Comparison of ENCODE assay signal across 21 cellular contexts in the genomic region with DNA sequence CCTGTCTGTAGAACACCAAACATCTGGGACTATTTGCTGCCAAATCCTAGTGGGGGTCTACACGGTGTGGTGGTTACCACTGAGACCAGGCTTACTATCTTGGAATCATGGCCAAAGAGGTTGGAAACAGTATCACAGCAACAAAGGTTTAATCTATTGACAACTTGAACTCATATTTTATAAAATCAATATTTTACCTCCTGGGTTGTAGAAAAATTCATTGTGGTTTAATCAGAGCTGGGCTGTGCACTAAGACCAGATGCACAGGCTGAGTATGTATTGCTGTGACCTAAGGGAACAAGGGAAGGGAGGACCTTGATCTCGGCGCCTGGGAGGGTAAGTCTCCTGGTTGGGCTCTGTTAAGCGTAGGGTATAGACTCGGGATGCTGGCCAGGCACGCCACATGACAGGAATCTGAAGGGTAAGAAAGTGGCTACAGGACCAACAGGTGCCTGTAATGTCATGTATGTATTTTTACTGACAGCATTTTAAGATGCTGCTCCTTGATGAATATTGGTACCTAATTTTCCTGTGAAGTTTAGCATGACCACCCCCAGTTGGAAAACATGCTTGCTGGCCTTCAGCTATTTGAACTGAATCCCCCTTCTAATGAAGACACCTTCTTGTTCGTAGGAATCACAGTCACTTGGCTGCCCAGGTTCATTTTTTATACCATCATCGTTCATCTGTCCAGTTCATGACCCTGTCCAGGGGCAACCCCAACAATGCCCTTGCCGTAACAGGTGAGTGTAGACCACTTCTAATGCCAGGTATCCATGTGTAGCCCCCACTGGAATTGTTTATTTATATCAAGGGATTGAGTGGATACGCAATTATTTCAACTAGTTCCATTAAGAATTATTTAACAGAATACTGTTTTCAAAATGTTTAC.
DNase-seq lines count a peak whose midpoint lies in the region; ATAC-seq and TF ChIP-seq lines count a peak whose summit lies in the region.
"Had no signal": no experiment of that assay in that cellular context is flagged by ENCODE, and none has a peak within 500 bp of the region (broad histone marks: within the 10 kb centered on the region; RNA-seq: fewer than 3 reads in every experiment).

No MANE protein-coding gene starts in this region.

- no TSS peak for BruUV-seq in HCT116 (replicated peaks; lab: Mats Ljungman, UMichigan)

- TF ChIP-seq POLR2A in HCT116 (IDR thresholded peaks at IDR 0.05; ENCODE audit: borderline replicate concordance, extremely low read depth, insufficient read depth, insufficient read length): no peak

- no peaks in the 10 kb centered on the region for H3K9me3 ChIP-seq in HCT116 (ENCODE audit: control insufficient read depth in 1 of 2, insufficient read depth in 1 of 2, low read depth in 1 of 2, low read length in 2 of 2)
- H3K9me3 ChIP-seq: left ventricle myocardium inferior, mucosa of descending colon, prostate gland, uterus had no signal

- H3K4me2 ChIP-seq in HCT116 (ENCODE audit: low read length): no peak overlapping the region
- H3K4me2 ChIP-seq: hepatocyte had no signal

- H3K27ac Mint-ChIP-seq in activated naive CD4-positive, alpha-beta T cell treated with anti-CD3 and anti-CD28 coated beads, Interleukin-2, amount 50 U/mL, for 72 hours: peak overlapping the region; percentile 70 to 71
- peak overlapping the region; percentile 34 for H3K27ac Mint-ChIP-seq in activated T-helper 2 cell treated with anti-CD3 and anti-CD28 coated beads, Interferon-gamma antibody, Interleukin-2, Interleukin-4, amounts not matched to agents 10 μg/mL and 5 μg/mL and 100 μg/mL, durations not matched to agents 14 hours and 24 hours and 36 hours
- peak overlapping the region; percentile 5 to 48 for H3K27ac Mint-ChIP-seq in stimulated activated naive CD8-positive, alpha-beta T cell treated with anti-CD3 and anti-CD28 coated beads, Interleukin-15, amount 100 ng/mL, for 72 hours

- ATAC-seq in activated naive CD4-positive, alpha-beta T cell treated with anti-CD3 and anti-CD28 coated beads, Interleukin-2, amount 50 U/mL, for 72 hours: peak in 1 of 2 donors; percentile 33
- peak; percentile 20; the same call in 1 of the 2 replicates for ATAC-seq in HCT116
- peak; percentile 18 for ATAC-seq in stimulated activated naive CD8-positive, alpha-beta T cell treated with anti-CD3 and anti-CD28 coated beads, Interleukin-15, amount 100 ng/mL, for 72 hours
- no peak for ATAC-seq in GM18498 (IDR thresholded peaks at IDR 0.05; ENCODE audit: unreplicated experiment)
- ATAC-seq: foreskin keratinocyte, mucosa of descending colon had no signal

- POLR2A ChIA-PET in HCT116 (lab: Charles Lee): no interaction called here

- CTCF ChIA-PET in HCT116 (lab: Charles Lee): interaction anchor here (0.6 to 0.7 kb wide), 2 partner anchors 381 to 502 kb away, joined by 3 read pairs; no protein-coding TSS in a partner anchor

- no peaks in the 10 kb centered on the region for H3K27me3 Mint-ChIP-seq in activated T-helper 2 cell treated with anti-CD3 and anti-CD28 coated beads, Interferon-gamma antibody, Interleukin-2, Interleukin-4, amounts not matched to agents 10 μg/mL and 5 μg/mL and 100 μg/mL, durations not matched to agents 14 hours and 24 hours and 36 hours (ENCODE audit: low read depth)
- H3K27me3 Mint-ChIP-seq in stimulated activated naive CD8-positive, alpha-beta T cell treated with anti-CD3 and anti-CD28 coated beads, Interleukin-15, amount 100 ng/mL, for 72 hours: no peaks in the 10 kb centered on the region
- H3K27me3 Mint-ChIP-seq: brain; CD4-positive, CD25-positive, alpha-beta regulatory T cell had no signal

- H2AFZ ChIP-seq in HCT116 (ENCODE audit: low read depth, low read length, poor library complexity, severe bottlenecking): no peak overlapping the region
- H2AFZ ChIP-seq: hepatocyte had no signal

- no peak overlapping the region for H3K4me3 ChIP-seq in HCT116 (replicated peaks in 1 of 2; ENCODE audit: low read depth in 1 of 2, low read length in 2 of 2)
- H3K4me3 ChIP-seq: hepatocyte, left ventricle myocardium inferior, mucosa of descending colon, prostate gland, uterus had no signal

- DNase-seq in activated naive CD4-positive, alpha-beta T cell treated with anti-CD3 and anti-CD28 coated beads, Interleukin-2, amount 50 U/mL, for 72 hours (ENCODE audit: low spot score in 2 of 2): no peak
- DNase-seq in activated naive CD4-positive, alpha-beta T cell treated with Interleukin-2 at 50 U/mL for 16 hours: no peak
- DNase-seq in HCT116 (ENCODE audit: low read depth, low spot score) (no peak), NCI-H1105 treated with DMSO at 0.1 percent for 48 hours (lab: John Stamatoyannopoulos, UW) (no peak)
- DNase-seq in activated T-helper 2 cell treated with anti-CD3 and anti-CD28 coated beads, Interferon-gamma antibody, Interleukin-2, Interleukin-4, amounts not matched to agents 10 μg/mL and 5 μg/mL and 100 μg/mL, durations not matched to agents 14 hours and 24 hours and 36 hours (ENCODE audit: low spot score): no peak
- DNase-seq in stimulated activated naive CD8-positive, alpha-beta T cell treated with anti-CD3 and anti-CD28 coated beads, Interleukin-15, amount 100 ng/mL, for 72 hours: no peak
- DNase-seq: CD4-positive, CD25-positive, alpha-beta regulatory T cell; DMS153; effector CD4-positive, alpha-beta T cell; foreskin keratinocyte; GDM1; left ventricle myocardium inferior; mucosa of descending colon; NCI-H2227 treated with DMSO at 0.1 percent for 48 hours; NCI-H748 treated with DMSO at 0.1 percent for 48 hours; SW 1271; uterus had no signal

- no peaks in the 10 kb centered on the region for H3K9me3 Mint-ChIP-seq in activated naive CD4-positive, alpha-beta T cell treated with anti-CD3 and anti-CD28 coated beads, Interleukin-2, amount 50 U/mL, for 72 hours
- no peaks in the 10 kb centered on the region for H3K9me3 Mint-ChIP-seq in activated T-helper 2 cell treated with anti-CD3 and anti-CD28 coated beads, Interferon-gamma antibody, Interleukin-2, Interleukin-4, amounts not matched to agents 10 μg/mL and 5 μg/mL and 100 μg/mL, durations not matched to agents 14 hours and 24 hours and 36 hours
- H3K9me3 Mint-ChIP-seq in stimulated activated naive CD8-positive, alpha-beta T cell treated with anti-CD3 and anti-CD28 coated beads, Interleukin-15, amount 100 ng/mL, for 72 hours: no peaks in the 10 kb centered on the region
- H3K9me3 Mint-ChIP-seq: brain; CD4-positive, CD25-positive, alpha-beta regulatory T cell had no signal

- intact Hi-C loops in HCT116 (cut with micrococcal nuclease): no loop called here
- intact Hi-C loops in activated T-helper 2 cell treated with anti-CD3 and anti-CD28 coated beads, Interferon-gamma antibody, Interleukin-2, Interleukin-4, amounts not matched to agents 10 μg/mL and 5 μg/mL and 100 μg/mL, durations not matched to agents 14 hours and 24 hours and 36 hours (cut with micrococcal nuclease): no loop called here

- H3K36me3 Mint-ChIP-seq in activated naive CD4-positive, alpha-beta T cell treated with anti-CD3 and anti-CD28 coated beads, Interleukin-2, amount 50 U/mL, for 72 hours: peaks cover 0 to 40% of the 10 kb centered on the region in 2 donors
- peaks cover 64% of the 10 kb centered on the region for H3K36me3 Mint-ChIP-seq in activated T-helper 2 cell treated with anti-CD3 and anti-CD28 coated beads, Interferon-gamma antibody, Interleukin-2, Interleukin-4, amounts not matched to agents 10 μg/mL and 5 μg/mL and 100 μg/mL, durations not matched to agents 14 hours and 24 hours and 36 hours (ENCODE audit: low read depth)

- H4K20me1 ChIP-seq in HCT116 (ENCODE audit: insufficient read depth): no peaks in the 10 kb centered on the region

- no peaks in the 10 kb centered on the region for H3K79me2 ChIP-seq in HCT116 (ENCODE audit: insufficient read depth, low read length)
- H3K79me2 ChIP-seq: hepatocyte had no signal

- no peak for TF ChIP-seq RAD21 in HCT116 (IDR thresholded peaks at IDR 0.05; ENCODE audit: low read depth)

- no peak overlapping the region for H3K4me3 Mint-ChIP-seq in activated T-helper 2 cell treated with anti-CD3 and anti-CD28 coated beads, Interferon-gamma antibody, Interleukin-2, Interleukin-4, amounts not matched to agents 10 μg/mL and 5 μg/mL and 100 μg/mL, durations not matched to agents 14 hours and 24 hours and 36 hours (ENCODE audit: low read depth)
- H3K4me3 Mint-ChIP-seq in stimulated activated naive CD8-positive, alpha-beta T cell treated with anti-CD3 and anti-CD28 coated beads, Interleukin-15, amount 100 ng/mL, for 72 hours: no peak overlapping the region
- H3K4me3 Mint-ChIP-seq: brain; CD4-positive, CD25-positive, alpha-beta regulatory T cell had no signal

- H3K4me1 Mint-ChIP-seq in activated T-helper 2 cell treated with anti-CD3 and anti-CD28 coated beads, Interferon-gamma antibody, Interleukin-2, Interleukin-4, amounts not matched to agents 10 μg/mL and 5 μg/mL and 100 μg/mL, durations not matched to agents 14 hours and 24 hours and 36 hours (ENCODE audit: low read depth): no peaks in the 10 kb centered on the region
- no peaks in the 10 kb centered on the region for H3K4me1 Mint-ChIP-seq in stimulated activated naive CD8-positive, alpha-beta T cell treated with anti-CD3 and anti-CD28 coated beads, Interleukin-15, amount 100 ng/mL, for 72 hours
- H3K4me1 Mint-ChIP-seq: brain had no signal

- H3K27ac ChIP-seq in HCT116 (ENCODE audit: low read depth, low read length): no peak overlapping the region
- H3K27ac ChIP-seq: foreskin keratinocyte, hepatocyte, left ventricle myocardium inferior, prostate gland, uterus had no signal

- H3K9me2 ChIP-seq in HCT116 (ENCODE audit: insufficient read depth): no peaks in the 10 kb centered on the region

- RAD21 ChIA-PET in HCT116 (lab: Charles Lee; ENCODE audit: low non-redundant PET in 1 of 2, low total read pairs in 2 of 2, uncharacterized antibody in 2 of 2, unreplicated experiment in 2 of 2): no interaction called here

- H3K27me3 ChIP-seq in HCT116 (ENCODE audit: insufficient read depth, low read length): no peaks in the 10 kb centered on the region
- H3K27me3 ChIP-seq: foreskin keratinocyte, hepatocyte, uterus had no signal

- H3K36me3 ChIP-seq in HCT116 (ENCODE audit: control insufficient read depth in 1 of 2, insufficient read depth in 2 of 2, low read length in 2 of 2): peaks cover 26 to 37% of the 10 kb centered on the region in 2 experiments
- H3K36me3 ChIP-seq: uterus had no signal

- H3K9ac ChIP-seq in HCT116 (ENCODE audit: low read length): no peak overlapping the region

- TF ChIP-seq CTCF in HCT116 (IDR thresholded peaks at IDR 0.05 in 2 of 3, conservative IDR thresholded peaks at IDR 0.05 in 1 of 3; ENCODE audit: borderline replicate concordance in 1 of 3, insufficient read depth in 1 of 3, low read depth in 2 of 3, low read length in 2 of 3): no peak

- H3K4me1 ChIP-seq in HCT116 (ENCODE audit: control insufficient read depth in 1 of 2, insufficient read depth in 2 of 2, low read length in 2 of 2): no peaks in the 10 kb centered on the region
- H3K4me1 ChIP-seq: foreskin keratinocyte, left ventricle myocardium inferior, prostate gland, uterus had no signal

TF ChIP-seq in HCT116, 20 proteins besides CTCF, POLR2A, EP300 and RAD21:
- no peak for TF ChIP-seq EZH2 (IDR thresholded peaks at IDR 0.05)
- TF ChIP-seq POLR2AphosphoS5 (IDR thresholded peaks at IDR 0.05; ENCODE audit: low read depth, low read length): peak; percentile 11; the same call in 1 of the 2 replicates
